Comparison of ENCODE assay signal across 10 cellular contexts in the genomic region with DNA sequence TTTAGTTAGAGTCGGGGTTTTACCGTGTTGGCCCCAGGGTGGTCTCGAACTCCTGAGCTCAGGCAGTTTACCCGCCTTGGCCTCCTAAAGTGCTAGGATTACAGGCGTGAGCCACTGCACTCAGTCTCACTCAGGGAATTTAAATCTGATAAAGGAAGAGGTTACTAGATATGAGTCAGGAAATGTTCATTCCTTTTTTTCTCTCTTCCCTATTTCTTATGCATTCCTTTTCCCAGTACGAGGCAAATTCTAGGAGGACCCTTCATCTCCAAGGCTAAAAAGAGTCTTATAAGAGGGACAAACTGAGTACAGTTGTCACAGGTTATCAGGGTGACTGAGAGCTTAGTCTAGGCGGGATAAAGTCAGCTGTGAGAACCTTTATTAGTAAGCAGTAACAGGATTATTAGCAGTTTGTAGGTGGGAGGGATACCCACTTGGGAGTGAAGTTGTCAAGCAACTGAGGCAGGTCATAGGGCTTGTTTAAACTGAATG. TPM values are rescaled to one million over a fixed set of nuclear protein-coding genes. Genes with fewer than 3 reads are reported as not detected.
DNase-seq lines count a peak whose midpoint lies in the region; ATAC-seq, FAIRE-seq and TF ChIP-seq lines count a peak whose summit lies in the region.
"Had no signal": no experiment of that assay in that cellular context is flagged by ENCODE, and none has a peak within 500 bp of the region (broad histone marks: within the 10 kb centered on the region; RNA-seq: fewer than 3 reads in every experiment).

No MANE protein-coding gene starts in this region.

- H3K27me3 ChIP-seq in HUES64 (ENCODE audit: insufficient read depth, low read length), result no peaks in the 10 kb centered on the region

- peak overlapping the region; percentile 20 for H3K4me2 ChIP-seq in A549

- ATAC-seq in A549, result peak in 1 of 2 experiments; percentile 67; a peak in 3 of 6 replicates
- no peak for ATAC-seq in naive thymus-derived CD8-positive, alpha-beta T cell

- intact Hi-C loops in lower leg skin (cut with DNase I; ENCODE audit: low total_unique reads), result no loop called here

- peaks cover 0 to 5% (median 0%) of the 10 kb centered on the region in 9 donors for H3K9me3 Mint-ChIP-seq in naive thymus-derived CD8-positive, alpha-beta T cell
- H3K9me3 Mint-ChIP-seq: activated naive CD4-positive, alpha-beta T cell treated with anti-CD3 and anti-CD28 coated beads, Interleukin-2, amount 50 U/mL, for 24 hours had no signal

- no peaks in the 10 kb centered on the region for H3K36me3 ChIP-seq in HUES64 (ENCODE audit: insufficient read depth, low read length)

- H3K9ac ChIP-seq in HUES64 (ENCODE audit: low read depth, low read length), result 0 out of 2 replicates have a peak overlapping the region, but pooled peaks have one; percentile 4

- no peak for FAIRE-seq in A549 (lab: Jason Lieb, UNC)

- no peak for TF ChIP-seq RAD21 in A549 (conservative IDR thresholded peaks at IDR 0.05 in 1 of 2, IDR thresholded peaks at IDR 0.05 in 1 of 2)

- DNase-seq in A549 (ENCODE audit: low read depth in 1 of 2, low spot score in 1 of 2) (no peak), choroid plexus epithelial cell (ENCODE audit: low read depth) (peak; percentile 40), lower leg skin (ENCODE audit: low spot score in 2 of 2) (no peak), NCI-H510A treated with DMSO at 0.1 percent for 48 hours (lab: John Stamatoyannopoulos, UW) (no peak), NCI-H748 (lab: John Stamatoyannopoulos, UW; ENCODE audit: unreplicated experiment) (no peak), DMS153 treated with DMSO at 0.1 percent for 48 hours (lab: John Stamatoyannopoulos, UW; ENCODE audit: unreplicated experiment) (no peak)
- no peak for DNase-seq in naive thymus-derived CD8-positive, alpha-beta T cell
- DNase-seq: NCI-H69 had no signal

- WGBS in A549 (ENCODE audit: missing lambda C conversion rate), result 40% methylated on average over 7 of the region's 7 CpGs
- 78% methylated on average over 6 of the region's 7 CpGs for WGBS in HUES64
- WGBS in lower leg skin, 2 donors, result 59 to 66% methylated on average over 7 of the region's 7 CpGs

- H3K9me3 ChIP-seq in A549 (no peaks in the 10 kb centered on the region), HUES64 (ENCODE audit: insufficient read depth, low read depth, low read length) (no peaks in the 10 kb centered on the region)

- no peak for TF ChIP-seq EP300 in A549 (IDR thresholded peaks at IDR 0.05)

- H3K27ac ChIP-seq in A549 (peak overlapping the region in 1 of 2 experiments; percentile 72; a peak in 3 of 6 replicates), HUES64 (ENCODE audit: low read depth, low read length) (peak overlapping the region; percentile 56)

- no peak for TF ChIP-seq POLR2A in A549 (IDR thresholded peaks at IDR 0.05; ENCODE audit: low read length)
- no peak for TF ChIP-seq POLR2A in lower leg skin (IDR thresholded peaks at IDR 0.05)

- peak overlapping the region in 4 of 10 donors; percentile 9 to 88 (median 36) for H3K4me3 Mint-ChIP-seq in naive thymus-derived CD8-positive, alpha-beta T cell

- H3K4me1 ChIP-seq in A549 (peaks cover 49% of the 10 kb centered on the region), HUES64 (ENCODE audit: insufficient read depth, low read length) (peaks cover 47% of the 10 kb centered on the region)

- CTCF ChIA-PET in A549 (lab: Yijun Ruan, JAX), result interaction anchor here (1.3 to 4.9 kb wide), 5 partner anchors 16 to 114 kb away, joined by 3 to 19 read pairs (median 5); no protein-coding TSS in a partner anchor

- peak overlapping the region; percentile 16 to 98 (median 88) for H3K27ac Mint-ChIP-seq in naive thymus-derived CD8-positive, alpha-beta T cell

- H3K4me3 ChIP-seq in A549 (no peak overlapping the region), HUES64 (ENCODE audit: low read length) (no peak overlapping the region), choroid plexus epithelial cell (ENCODE audit: low read depth, low read length) (no peak overlapping the region), lower leg skin (ENCODE audit: low read depth, poor library complexity, severe bottlenecking) (no peak overlapping the region)

- peaks cover 28 to 62% (median 50%) of the 10 kb centered on the region in 4 donors for H3K4me1 Mint-ChIP-seq in naive thymus-derived CD8-positive, alpha-beta T cell

- TF ChIP-seq CTCF in A549 (IDR thresholded peaks at IDR 0.05) (no peak), choroid plexus epithelial cell (conservative IDR thresholded peaks at IDR 0.05; ENCODE audit: low read depth, low read length) (no peak), lower leg skin (IDR thresholded peaks at IDR 0.05) (no peak)

- POLR2A ChIA-PET in A549 (lab: Yijun Ruan, JAX), result no interaction called here
- POLR2A ChIA-PET in naive thymus-derived CD8-positive, alpha-beta T cell (lab: Charles Lee), result interaction anchor here (1.0 to 2.2 kb wide), 2 partner anchors 14 to 21 kb away, joined by 5 to 35 read pairs; no protein-coding TSS in a partner anchor

- no peaks in the 10 kb centered on the region for H3K27me3 Mint-ChIP-seq in naive thymus-derived CD8-positive, alpha-beta T cell
- H3K27me3 Mint-ChIP-seq: activated naive CD4-positive, alpha-beta T cell treated with anti-CD3 and anti-CD28 coated beads, Interleukin-2, amount 50 U/mL, for 24 hours had no signal

- peaks cover 0 to 3% (median 0%) of the 10 kb centered on the region in 3 donors for H3K36me3 Mint-ChIP-seq in naive thymus-derived CD8-positive, alpha-beta T cell
- H3K36me3 Mint-ChIP-seq: activated naive CD4-positive, alpha-beta T cell treated with anti-CD3 and anti-CD28 coated beads, Interleukin-2, amount 50 U/mL, for 24 hours had no signal

TF ChIP-seq in A549, 52 proteins besides CTCF, POLR2A, EP300 and RAD21:
- TF ChIP-seq ZNF302 (CRISPR knock-in tag; IDR thresholded peaks at IDR 0.05) (no peak), EHMT2 (IDR thresholded peaks at IDR 0.05; ENCODE audit: low read depth) (no peak), GATA3 (IDR thresholded peaks at IDR 0.05; ENCODE audit: borderline replicate concordance) (no peak), NFE2L2 (conservative IDR thresholded peaks at IDR 0.05; ENCODE audit: low read length) (no peak)
- TF ChIP-seq, protein P1, sequence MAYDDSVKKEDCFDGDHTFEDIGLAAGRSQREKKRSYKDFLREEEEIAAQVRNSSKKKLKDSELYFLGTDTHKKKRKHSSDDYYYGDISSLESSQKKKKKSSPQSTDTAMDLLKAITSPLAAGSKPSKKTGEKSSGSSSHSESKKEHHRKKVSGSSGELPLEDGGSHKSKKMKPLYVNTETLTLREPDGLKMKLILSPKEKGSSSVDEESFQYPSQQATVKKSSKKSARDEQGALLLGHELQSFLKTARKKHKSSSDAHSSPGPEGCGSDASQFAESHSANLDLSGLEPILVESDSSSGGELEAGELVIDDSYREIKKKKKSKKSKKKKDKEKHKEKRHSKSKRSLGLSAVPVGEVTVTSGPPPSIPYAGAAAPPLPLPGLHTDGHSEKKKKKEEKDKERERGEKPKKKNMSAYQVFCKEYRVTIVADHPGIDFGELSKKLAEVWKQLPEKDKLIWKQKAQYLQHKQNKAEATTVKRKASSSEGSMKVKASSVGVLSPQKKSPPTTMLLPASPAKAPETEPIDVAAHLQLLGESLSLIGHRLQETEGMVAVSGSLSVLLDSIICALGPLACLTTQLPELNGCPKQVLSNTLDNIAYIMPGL (CRISPR knock-in tag; IDR thresholded peaks at IDR 0.05; ENCODE audit: borderline replicate concordance), result no peak
- TF ChIP-seq, protein P2, sequence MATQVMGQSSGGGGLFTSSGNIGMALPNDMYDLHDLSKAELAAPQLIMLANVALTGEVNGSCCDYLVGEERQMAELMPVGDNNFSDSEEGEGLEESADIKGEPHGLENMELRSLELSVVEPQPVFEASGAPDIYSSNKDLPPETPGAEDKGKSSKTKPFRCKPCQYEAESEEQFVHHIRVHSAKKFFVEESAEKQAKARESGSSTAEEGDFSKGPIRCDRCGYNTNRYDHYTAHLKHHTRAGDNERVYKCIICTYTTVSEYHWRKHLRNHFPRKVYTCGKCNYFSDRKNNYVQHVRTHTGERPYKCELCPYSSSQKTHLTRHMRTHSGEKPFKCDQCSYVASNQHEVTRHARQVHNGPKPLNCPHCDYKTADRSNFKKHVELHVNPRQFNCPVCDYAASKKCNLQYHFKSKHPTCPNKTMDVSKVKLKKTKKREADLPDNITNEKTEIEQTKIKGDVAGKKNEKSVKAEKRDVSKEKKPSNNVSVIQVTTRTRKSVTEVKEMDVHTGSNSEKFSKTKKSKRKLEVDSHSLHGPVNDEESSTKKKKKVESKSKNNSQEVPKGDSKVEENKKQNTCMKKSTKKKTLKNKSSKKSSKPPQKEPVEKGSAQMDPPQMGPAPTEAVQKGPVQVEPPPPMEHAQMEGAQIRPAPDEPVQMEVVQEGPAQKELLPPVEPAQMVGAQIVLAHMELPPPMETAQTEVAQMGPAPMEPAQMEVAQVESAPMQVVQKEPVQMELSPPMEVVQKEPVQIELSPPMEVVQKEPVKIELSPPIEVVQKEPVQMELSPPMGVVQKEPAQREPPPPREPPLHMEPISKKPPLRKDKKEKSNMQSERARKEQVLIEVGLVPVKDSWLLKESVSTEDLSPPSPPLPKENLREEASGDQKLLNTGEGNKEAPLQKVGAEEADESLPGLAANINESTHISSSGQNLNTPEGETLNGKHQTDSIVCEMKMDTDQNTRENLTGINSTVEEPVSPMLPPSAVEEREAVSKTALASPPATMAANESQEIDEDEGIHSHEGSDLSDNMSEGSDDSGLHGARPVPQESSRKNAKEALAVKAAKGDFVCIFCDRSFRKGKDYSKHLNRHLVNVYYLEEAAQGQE (IDR thresholded peaks at IDR 0.05), result no peak

RNA-seq across cellular contexts. Expression of a gene that starts 9.1 kb away (rescaled TPM):
- 64.2 and 75.7 TPM in 2 replicates for polyA plus RNA-seq in A549 (2011; rRNA removed)
- 7.9 and 9.6 TPM in 2 replicates for polyA plus RNA-seq in A549 (2012; cell fraction: cytosol; rRNA removed)
- 56.1 and 99.6 TPM in 2 replicates for polyA plus RNA-seq in A549 (2012; cell fraction: nucleus; rRNA removed)
- 41.9 to 46.0 TPM (median 45.7 TPM) in 3 replicates for polyA plus RNA-seq in A549 (2017; fragmentation: RNase III; extraction: RNeasy Plus Mini Kit Qiagen cat#74134 plus additional on column Dnase treatment)
- polyA minus RNA-seq in A549 (2011; rRNA and poly(A)+ RNA removed), result 170 and 172 TPM in 2 replicates
- polyA plus RNA-seq in HUES64 (2013, experiment 1 of 2), result 76.3 TPM
- polyA plus RNA-seq in HUES64 (2013, experiment 2 of 2), result 81.7 TPM
- total RNA-seq in naive thymus-derived CD8-positive, alpha-beta T cell, result 100 to 1,000 TPM; 215 to 222 TPM
- polyA plus RNA-seq in naive thymus-derived CD8-positive, alpha-beta T cell, result 10 to 100 TPM; 13.4 to 60.8 (median 14.7) TPM
- 100 to 1,000 TPM; 427 to 686 (median 463) TPM for total RNA-seq in lower leg skin
